Comparison of ENCODE assay signal across 11 cellular contexts in genomic region chr19:2170219-2170618, GRCh38. TPM values are rescaled to one million over a fixed set of nuclear protein-coding genes. Genes with fewer than 3 reads are reported as not detected.
DNase-seq lines count a peak whose midpoint lies in the region; ATAC-seq, FAIRE-seq and TF ChIP-seq lines count a peak whose summit lies in the region.
"Had no signal": no experiment of that assay in that cellular context is flagged by ENCODE, and none has a peak within 500 bp of the region (broad histone marks: within the 10 kb centered on the region; RNA-seq: fewer than 3 reads in every experiment).

No MANE protein-coding gene starts in this region.

- peaks cover 52% of the 10 kb centered on the region for H3K4me1 Mint-ChIP-seq in activated T-helper 2 cell treated with anti-CD3 and anti-CD28 coated beads, Interferon-gamma antibody, Interleukin-2, Interleukin-4, amounts not matched to agents 10 μg/mL and 5 μg/mL and 100 μg/mL, durations not matched to agents 14 hours and 24 hours and 36 hours (ENCODE audit: low read depth)
- peaks cover 66 to 92% of the 10 kb centered on the region in 2 donors for H3K4me1 Mint-ChIP-seq in stimulated activated naive B cell treated with anti-CD40 and anti-IgM and Interleukin-4, amounts not matched to agents 10 μg/mL and 1 μg/mL and 100 μg/mL, for 72 hours

- H3K9me3 ChIP-seq in HepG2 (ENCODE audit: low read length): no peaks in the 10 kb centered on the region
- H3K9me3 ChIP-seq: prostate gland had no signal

- no peak for FAIRE-seq in HepG2 (lab: Jason Lieb, UNC)

- no peaks in the 10 kb centered on the region for H3K27me3 Mint-ChIP-seq in activated T-helper 2 cell treated with anti-CD3 and anti-CD28 coated beads, Interferon-gamma antibody, Interleukin-2, Interleukin-4, amounts not matched to agents 10 μg/mL and 5 μg/mL and 100 μg/mL, durations not matched to agents 14 hours and 24 hours and 36 hours (ENCODE audit: low read depth)
- H3K27me3 Mint-ChIP-seq in stimulated activated naive B cell treated with anti-CD40 and anti-IgM and Interleukin-4, amounts not matched to agents 10 μg/mL and 1 μg/mL and 100 μg/mL, for 72 hours: no peaks in the 10 kb centered on the region

- POLR2A ChIA-PET in HepG2 (lab: Yijun Ruan, JAX): interaction anchor here (1.6 to 3.1 kb wide), 3 partner anchors 19 to 93 kb away, joined by 7 to 13 read pairs (median 10); partner anchors contain the start of gene AP3D1

- TF ChIP-seq RAD21 in HepG2 (CRISPR knock-in tag; IDR thresholded peaks at IDR 0.05): no peak

- H3K36me3 ChIP-seq in HepG2 (replicated peaks in 1 of 2; ENCODE audit: control insufficient read depth in 1 of 2, insufficient read depth in 2 of 2, low read length in 2 of 2): peaks cover 0 to 4% of the 10 kb centered on the region in 2 experiments; a peak in 3 of 5 replicates
- H3K36me3 ChIP-seq: prostate gland had no signal

- peaks cover 87% of the 10 kb centered on the region for H3K4me1 ChIP-seq in HepG2 (ENCODE audit: insufficient read depth, low read length)

- in situ Hi-C loops in HepG2 (cut with HindIII; ENCODE audit: extremely low pct_ligation_motif_present, low pct_unique_long_range_greater_than_20kb): loop anchor here (5.0 kb wide), 1 partner anchor 42 kb away; no protein-coding TSS in a partner anchor

- H3K9me3 Mint-ChIP-seq in activated T-helper 2 cell treated with anti-CD3 and anti-CD28 coated beads, Interferon-gamma antibody, Interleukin-2, Interleukin-4, amounts not matched to agents 10 μg/mL and 5 μg/mL and 100 μg/mL, durations not matched to agents 14 hours and 24 hours and 36 hours: no peaks in the 10 kb centered on the region
- H3K9me3 Mint-ChIP-seq in stimulated activated naive B cell treated with anti-CD40 and anti-IgM and Interleukin-4, amounts not matched to agents 10 μg/mL and 1 μg/mL and 100 μg/mL, for 72 hours: no peaks in the 10 kb centered on the region

- H3K4me3 Mint-ChIP-seq in activated T-helper 2 cell treated with anti-CD3 and anti-CD28 coated beads, Interferon-gamma antibody, Interleukin-2, Interleukin-4, amounts not matched to agents 10 μg/mL and 5 μg/mL and 100 μg/mL, durations not matched to agents 14 hours and 24 hours and 36 hours (ENCODE audit: low read depth): peak overlapping the region; percentile 21
- peak overlapping the region; percentile 41 to 77 for H3K4me3 Mint-ChIP-seq in stimulated activated naive B cell treated with anti-CD40 and anti-IgM and Interleukin-4, amounts not matched to agents 10 μg/mL and 1 μg/mL and 100 μg/mL, for 72 hours

- H4K20me1 ChIP-seq in HepG2 (ENCODE audit: insufficient read depth, low read length): peaks cover 39% of the 10 kb centered on the region

- CTCF ChIA-PET in HepG2 (lab: Yijun Ruan, JAX; ENCODE audit: low intra/inter-chr PET ratio, low total read pairs): no interaction called here

- H3K27me3 ChIP-seq in HepG2 (ENCODE audit: control insufficient read depth in 1 of 2, insufficient read depth in 2 of 2, low read length in 2 of 2): no peaks in the 10 kb centered on the region

- no peak overlapping the region for H2AFZ ChIP-seq in HepG2 (ENCODE audit: low read length)

- intact Hi-C loops in activated T-helper 2 cell treated with anti-CD3 and anti-CD28 coated beads, Interferon-gamma antibody, Interleukin-2, Interleukin-4, amounts not matched to agents 10 μg/mL and 5 μg/mL and 100 μg/mL, durations not matched to agents 14 hours and 24 hours and 36 hours (cut with micrococcal nuclease): no loop called here
- intact Hi-C loops in HepG2 (cut with micrococcal nuclease; ENCODE audit: unreplicated experiment): no loop called here

- peak overlapping the region in 1 of 3 experiments; percentile 58; a peak in 2 of 6 replicates for H3K4me3 ChIP-seq in HepG2 (replicated peaks in 1 of 3; ENCODE audit: insufficient read depth in 1 of 3, low read depth in 2 of 3, low read length in 3 of 3)
- H3K4me3 ChIP-seq: prostate gland had no signal

- H3K79me2 ChIP-seq in HepG2 (ENCODE audit: insufficient read depth, low read length): peaks cover 84% of the 10 kb centered on the region

- 74% methylated on average over 5 of the region's 12 CpGs for WGBS in HepG2 (ENCODE audit: low lambda C conversion rate)

- no peak for TF ChIP-seq EP300 in HepG2 (IDR thresholded peaks at IDR 0.05; ENCODE audit: low read depth in 2 of 2, low read length in 2 of 2)
- no peak for TF ChIP-seq EP300 in HepG2 (CRISPR knock-in tag; IDR thresholded peaks at IDR 0.05; ENCODE audit: borderline replicate concordance)

- DNase-seq in DMS 273 (lab: John Stamatoyannopoulos, UW; ENCODE audit: unreplicated experiment) (peak; percentile 30), DMS 273 treated with DMSO at 0.1 percent for 48 hours (lab: John Stamatoyannopoulos, UW) (no peak), HepG2 (ENCODE audit: low spot score) (no peak), NCI-H1048 (lab: John Stamatoyannopoulos, UW) (no peak), globus pallidus (ENCODE audit: low spot score) (no peak)
- DNase-seq in activated T-helper 2 cell treated with anti-CD3 and anti-CD28 coated beads, Interferon-gamma antibody, Interleukin-2, Interleukin-4, amounts not matched to agents 10 μg/mL and 5 μg/mL and 100 μg/mL, durations not matched to agents 14 hours and 24 hours and 36 hours (ENCODE audit: low spot score): no peak
- no peak for DNase-seq in stimulated activated naive B cell treated with anti-CD40 and anti-IgM and Interleukin-4, amounts not matched to agents 10 μg/mL and 1 μg/mL and 100 μg/mL, for 72 hours
- DNase-seq: 8988T had no signal

- H3K36me3 Mint-ChIP-seq in activated T-helper 2 cell treated with anti-CD3 and anti-CD28 coated beads, Interferon-gamma antibody, Interleukin-2, Interleukin-4, amounts not matched to agents 10 μg/mL and 5 μg/mL and 100 μg/mL, durations not matched to agents 14 hours and 24 hours and 36 hours (ENCODE audit: low read depth): peaks cover 54% of the 10 kb centered on the region
- H3K36me3 Mint-ChIP-seq in stimulated activated naive B cell treated with anti-CD40 and anti-IgM and Interleukin-4, amounts not matched to agents 10 μg/mL and 1 μg/mL and 100 μg/mL, for 72 hours: peaks cover 30% of the 10 kb centered on the region in 2 donors

- H3K9ac ChIP-seq in HepG2 (ENCODE audit: insufficient read depth, low read depth, low read length): peak overlapping the region; percentile 50
- H3K9ac ChIP-seq: KMS-11 had no signal

- ATAC-seq in HepG2: no peak
- ATAC-seq in stimulated activated naive B cell treated with anti-CD40 and anti-IgM and Interleukin-4, amounts not matched to agents 10 μg/mL and 1 μg/mL and 100 μg/mL, for 72 hours (replicated peaks): no peak
- no peak for ATAC-seq in GM19397 (IDR thresholded peaks at IDR 0.05; ENCODE audit: unreplicated experiment)

- H3K4me2 ChIP-seq in HepG2 (ENCODE audit: low read depth, low read length): peak overlapping the region; percentile 73
- H3K4me2 ChIP-seq: KMS-11 had no signal

- H3K27ac ChIP-seq in HepG2 (ENCODE audit: extremely low read length, insufficient read depth, low read length): peak overlapping the region; percentile 96
- H3K27ac ChIP-seq: KMS-11 had no signal

- BruUV-seq in HepG2 (replicated peaks; lab: Mats Ljungman, UMichigan): no TSS peak

- TF ChIP-seq CTCF in HepG2 (CRISPR knock-in tag; IDR thresholded peaks at IDR 0.05): no peak

- TF ChIP-seq POLR2A in HepG2 (IDR thresholded peaks at IDR 0.05; ENCODE audit: insufficient read depth in 1 of 2, low read depth in 2 of 2, low read length in 2 of 2): no peak

- H3K27ac Mint-ChIP-seq in activated T-helper 2 cell treated with anti-CD3 and anti-CD28 coated beads, Interferon-gamma antibody, Interleukin-2, Interleukin-4, amounts not matched to agents 10 μg/mL and 5 μg/mL and 100 μg/mL, durations not matched to agents 14 hours and 24 hours and 36 hours: peak overlapping the region; percentile 63
- H3K27ac Mint-ChIP-seq in stimulated activated naive B cell treated with anti-CD40 and anti-IgM and Interleukin-4, amounts not matched to agents 10 μg/mL and 1 μg/mL and 100 μg/mL, for 72 hours: peak overlapping the region; percentile 75

RNA-seq across cellular contexts. Expression of gene DOT1L, which starts 6.5 kb away (rescaled TPM):
- total RNA-seq in activated T-helper 2 cell treated with anti-CD3 and anti-CD28 coated beads, Interferon-gamma antibody, Interleukin-2, Interleukin-4, amounts not matched to agents 10 μg/mL and 5 μg/mL and 100 μg/mL, durations not matched to agents 14 hours and 24 hours and 36 hours: 115 and 121 TPM in 2 replicates
- 7.5 and 9.7 TPM in 2 replicates for total RNA-seq in HepG2 (2016; rRNA removed; fragmentation: Illumina TruSeq; extraction: Trizol)
- 20.6 and 20.7 TPM in 2 replicates for total RNA-seq in HepG2 (2016; cell fraction: cytosol; rRNA removed; fragmentation: Illumina TruSeq; extraction: Trizol; ENCODE audit: low read depth)
- total RNA-seq in HepG2 (2016; cell fraction: insoluble cytoplasmic fraction; rRNA removed; fragmentation: Illumina TruSeq; extraction: Trizol): 6.4 and 8.2 TPM in 2 replicates
- 12.0 and 15.8 TPM in 2 replicates for total RNA-seq in HepG2 (2016; cell fraction: membrane; rRNA removed; fragmentation: Illumina TruSeq; extraction: Trizol)
- total RNA-seq in HepG2 (2016; cell fraction: nucleus; rRNA removed; fragmentation: Illumina TruSeq; extraction: Trizol): 12.3 and 14.9 TPM in 2 replicates
- 14.6 and 17.9 TPM in 2 replicates for polyA plus RNA-seq in HepG2 (2011; rRNA removed)
- polyA plus RNA-seq in HepG2 (2011; cell fraction: cytosol; rRNA removed): 6.1 and 9.5 TPM in 2 replicates
- polyA plus RNA-seq in HepG2 (2011; cell fraction: nucleus; rRNA removed): 138 and 210 TPM in 2 replicates
- 22.3 and 23.3 TPM in 2 replicates for polyA plus RNA-seq in HepG2 (2012)
- 2.5 and 3.3 TPM in 2 replicates for polyA plus RNA-seq in HepG2 (2016; cell fraction: cytosol; fragmentation: Illumina TruSeq; extraction: Trizol; ENCODE audit: low read depth)
- 10.5 and 15.3 TPM in 2 replicates for polyA plus RNA-seq in HepG2 (2016; cell fraction: insoluble cytoplasmic fraction; fragmentation: Illumina TruSeq; extraction: Trizol; ENCODE audit: low read depth)
- 7.1 TPM in 2 replicates for polyA plus RNA-seq in HepG2 (2016; cell fraction: membrane; fragmentation: Illumina TruSeq; extraction: Trizol; ENCODE audit: low read depth)
- polyA plus RNA-seq in HepG2 (2016; cell fraction: nucleus; fragmentation: Illumina TruSeq; extraction: Trizol; ENCODE audit: insufficient read depth, low read depth): 76.0 and 84.3 TPM in 2 replicates
- 36.8 and 45.6 TPM in 2 replicates for polyA minus RNA-seq in HepG2 (2011; rRNA and poly(A)+ RNA removed; ENCODE audit: low replicate concordance)
- 21.6 and 26.0 TPM in 2 replicates for polyA minus RNA-seq in HepG2 (2011; cell fraction: cytosol; rRNA and poly(A)+ RNA removed)
- polyA minus RNA-seq in HepG2 (2011; cell fraction: nucleus; rRNA and poly(A)+ RNA removed): 30.1 and 31.9 TPM in 2 replicates

RNA-seq across cellular contexts. Expression of gene AP3D1, which starts 18.9 kb away (rescaled TPM):
- 101 and 103 TPM in 2 replicates for total RNA-seq in activated T-helper 2 cell treated with anti-CD3 and anti-CD28 coated beads, Interferon-gamma antibody, Interleukin-2, Interleukin-4, amounts not matched to agents 10 μg/mL and 5 μg/mL and 100 μg/mL, durations not matched to agents 14 hours and 24 hours and 36 hours
- 73.5 and 82.6 TPM in 2 replicates for total RNA-seq in HepG2 (2016; rRNA removed; fragmentation: Illumina TruSeq; extraction: Trizol)
- 30.1 and 33.5 TPM in 2 replicates for total RNA-seq in HepG2 (2016; cell fraction: cytosol; rRNA removed; fragmentation: Illumina TruSeq; extraction: Trizol; ENCODE audit: low read depth)
- 55.4 and 84.4 TPM in 2 replicates for total RNA-seq in HepG2 (2016; cell fraction: insoluble cytoplasmic fraction; rRNA removed; fragmentation: Illumina TruSeq; extraction: Trizol)
- 61.4 and 65.9 TPM in 2 replicates for total RNA-seq in HepG2 (2016; cell fraction: membrane; rRNA removed; fragmentation: Illumina TruSeq; extraction: Trizol)
- 44.7 and 54.3 TPM in 2 replicates for total RNA-seq in HepG2 (2016; cell fraction: nucleus; rRNA removed; fragmentation: Illumina TruSeq; extraction: Trizol)
- 68.0 and 78.6 TPM in 2 replicates for polyA plus RNA-seq in HepG2 (2011; rRNA removed)
- polyA plus RNA-seq in HepG2 (2011; cell fraction: cytosol; rRNA removed): 50.1 and 66.2 TPM in 2 replicates
- polyA plus RNA-seq in HepG2 (2011; cell fraction: nucleus; rRNA removed): 236 and 270 TPM in 2 replicates
- polyA plus RNA-seq in HepG2 (2012): 61.5 and 82.7 TPM in 2 replicates
- 11.6 and 13.9 TPM in 2 replicates for polyA plus RNA-seq in HepG2 (2016; cell fraction: cytosol; fragmentation: Illumina TruSeq; extraction: Trizol; ENCODE audit: low read depth)
- 71.2 and 87.4 TPM in 2 replicates for polyA plus RNA-seq in HepG2 (2016; cell fraction: insoluble cytoplasmic fraction; fragmentation: Illumina TruSeq; extraction: Trizol; ENCODE audit: low read depth)
- polyA plus RNA-seq in HepG2 (2016; cell fraction: membrane; fragmentation: Illumina TruSeq; extraction: Trizol; ENCODE audit: low read depth): 38.5 and 41.5 TPM in 2 replicates
- 139 and 143 TPM in 2 replicates for polyA plus RNA-seq in HepG2 (2016; cell fraction: nucleus; fragmentation: Illumina TruSeq; extraction: Trizol; ENCODE audit: insufficient read depth, low read depth)
- 72.3 and 142 TPM in 2 replicates for polyA minus RNA-seq in HepG2 (2011; rRNA and poly(A)+ RNA removed; ENCODE audit: low replicate concordance)
- polyA minus RNA-seq in HepG2 (2011; cell fraction: cytosol; rRNA and poly(A)+ RNA removed): 54.0 and 70.6 TPM in 2 replicates
- 44.3 and 51.8 TPM in 2 replicates for polyA minus RNA-seq in HepG2 (2011; cell fraction: nucleus; rRNA and poly(A)+ RNA removed)
